In genomic region chr3:193808317-193808716, GRCh38 we compare ENCODE assay signal across 1 cellular context.
TF ChIP-seq lines count a peak whose summit lies in the region.

No MANE protein-coding gene starts in this region.

TF ChIP-seq in HEK293, 187 proteins besides CTCF, POLR2A, EP300 and RAD21 (continued from another document):
- TF ChIP-seq HIC1 (tag by site-specific recombination; IDR thresholded peaks at IDR 0.05) (no peak), SALL2 (tag by site-specific recombination; IDR thresholded peaks at IDR 0.05; ENCODE audit: borderline replicate concordance) (no peak), ZSCAN30 (tag by site-specific recombination; IDR thresholded peaks at IDR 0.05) (no peak), ZEB2 (tag by site-specific recombination; IDR thresholded peaks at IDR 0.05) (no peak), ZIC2 (tag by site-specific recombination; IDR thresholded peaks at IDR 0.05) (peak; percentile 26; the same call in 1 of the 2 replicates), ZNF558 (tag by site-specific recombination; IDR thresholded peaks at IDR 0.05) (peak; percentile 45; the same call in 1 of the 2 replicates), ZNF624 (tag by site-specific recombination; IDR thresholded peaks at IDR 0.05) (no peak), SCRT2 (tag by site-specific recombination; IDR thresholded peaks at IDR 0.05) (no peak)
